13 cellular contexts compared by ENCODE assay signal in genomic region chrX:44906041-44906440, GRCh38. TPM values are rescaled to one million over a fixed set of nuclear protein-coding genes. Genes with fewer than 3 reads are reported as not detected.
A peak's percentile ranks its signal among the peaks of the same experiment; 100 is the strongest.
DNase-seq lines count a peak whose midpoint lies in the region; ATAC-seq, FAIRE-seq and TF ChIP-seq lines count a peak whose summit lies in the region.
"Had no signal": no experiment of that assay in that cellular context is flagged by ENCODE, and none has a peak within 500 bp of the region (broad histone marks: within the 10 kb centered on the region; RNA-seq: fewer than 3 reads in every experiment).

No MANE protein-coding gene starts in this region.

- TF ChIP-seq POLR2A in sigmoid colon (IDR thresholded peaks at IDR 0.05), result no peak

- no peaks in the 10 kb centered on the region for H3K9me3 ChIP-seq in sigmoid colon

- H3K36me3 ChIP-seq in sigmoid colon, result no peaks in the 10 kb centered on the region

- intact Hi-C loops in sigmoid colon (cut with DNase I), result no loop called here

- no peak for FAIRE-seq in frontal cortex (lab: Jason Lieb, UNC)
- FAIRE-seq: endometrium had no signal

- H3K27me3 ChIP-seq in sigmoid colon, result no peaks in the 10 kb centered on the region

- peak; percentile 31 for DNase-seq in glomerular visceral epithelial cell (ENCODE audit: extremely low spot score)
- DNase-seq in frontal cortex (ENCODE audit: low spot score in 2 of 2), result no peak
- DNase-seq in sigmoid colon, result no peak
- DNase-seq: activated CD8-positive, alpha-beta memory T cell treated with anti-CD3 and anti-CD28 coated beads, Interleukin-2, amount 10 ng/mL, durations not matched to agents 7 days and 5 days; islet precursor cell; NCI-H1417 treated with DMSO at 0.1 percent for 48 hours; Right ventricle myocardium superior had no signal

- no peak for TF ChIP-seq EP300 in sigmoid colon (IDR thresholded peaks at IDR 0.05)

- ATAC-seq in GM18498 (IDR thresholded peaks at IDR 0.05; ENCODE audit: unreplicated experiment), result peak; percentile 47
- ATAC-seq in GM21576 (IDR thresholded peaks at IDR 0.05; ENCODE audit: unreplicated experiment), result peak; percentile 57
- ATAC-seq in HG03378 (IDR thresholded peaks at IDR 0.05; ENCODE audit: unreplicated experiment), result peak; percentile 50
- no peak for ATAC-seq in GM21367 (IDR thresholded peaks at IDR 0.05; ENCODE audit: unreplicated experiment)
- ATAC-seq in GM19455 (IDR thresholded peaks at IDR 0.05; ENCODE audit: unreplicated experiment), result no peak
- ATAC-seq: activated CD8-positive, alpha-beta memory T cell treated with anti-CD3 and anti-CD28 coated beads, Interleukin-2, amount 10 ng/mL, durations not matched to agents 7 days and 5 days had no signal

- 78 to 95% methylated on average over 3 of the region's 3 CpGs for WGBS in sigmoid colon, 2 donors

- H3K4me1 ChIP-seq in sigmoid colon, result peaks cover 0 to 29% (median 6%) of the 10 kb centered on the region in 4 donors

- no peak overlapping the region for H3K27ac ChIP-seq in sigmoid colon

- no peak for TF ChIP-seq CTCF in sigmoid colon (IDR thresholded peaks at IDR 0.05)

- H3K4me3 ChIP-seq in sigmoid colon, result no peak overlapping the region

RNA-seq across cellular contexts. Expression of gene KDM6A, which starts 33.1 kb away (rescaled TPM):
- total RNA-seq in frontal cortex (27.7 TPM), sigmoid colon (10 to 100 TPM; 17.9 to 35.7 (median 25.6) TPM)
- polyA plus RNA-seq in sigmoid colon, result 10 to 100 TPM in 2 of 3 donors, 1 to 10 TPM in 1; 8.6 to 12.1 (median 11.4) TPM

Comparison
In these comparisons a context has a peak if more than half of its experiments do, and no peak if none do; other contexts are left out.
1. ATAC-seq: peak in GM18498 (single experiment), GM21576 (single experiment) and HG03378 (single experiment); none in GM21367 (single experiment) and GM19455 (single experiment).